ENCODE assay signal across 12 cellular contexts in genomic region chr11:65897020-65897471, GRCh38. TPM values are rescaled to one million over a fixed set of nuclear protein-coding genes. Genes with fewer than 3 reads are reported as not detected.
DNase-seq lines count a peak whose midpoint lies in the region; ATAC-seq and TF ChIP-seq lines count a peak whose summit lies in the region.
"Had no signal": no experiment of that assay in that cellular context is flagged by ENCODE, and none has a peak within 500 bp of the region (broad histone marks: within the 10 kb centered on the region; RNA-seq: fewer than 3 reads in every experiment).

No MANE protein-coding gene starts in this region.

- H3K36me3 ChIP-seq in SJSA1: peaks cover 79% of the 10 kb centered on the region
- H3K36me3 ChIP-seq: ovary had no signal

- H3K4me3 ChIP-seq in SJSA1: peak overlapping the region; percentile 6; the same call in 1 of the 2 replicates
- H3K4me3 ChIP-seq: ovary had no signal

- peaks cover under 1% of the 10 kb centered on the region for H3K27me3 Mint-ChIP-seq in activated CD8-positive, alpha-beta T cell treated with anti-CD3 and anti-CD28 coated beads for 36 hours
- H3K27me3 Mint-ChIP-seq in activated CD8-positive, alpha-beta T cell treated with anti-CD3 and anti-CD28 coated beads, Interleukin-2, amount 10 ng/mL, durations not matched to agents 7 days and 5 days (ENCODE audit: low read depth): no peaks in the 10 kb centered on the region

- H3K27me3 ChIP-seq in SJSA1 (replicated peaks): no peaks in the 10 kb centered on the region

- peaks cover 49% of the 10 kb centered on the region for H3K4me1 Mint-ChIP-seq in activated CD8-positive, alpha-beta T cell treated with anti-CD3 and anti-CD28 coated beads for 36 hours (ENCODE audit: low read depth)
- H3K4me1 Mint-ChIP-seq in activated CD8-positive, alpha-beta T cell treated with anti-CD3 and anti-CD28 coated beads, Interleukin-2, amount 10 ng/mL, durations not matched to agents 7 days and 5 days (ENCODE audit: low read depth): peaks cover 74% of the 10 kb centered on the region

- H3K36me3 Mint-ChIP-seq in activated CD8-positive, alpha-beta T cell treated with anti-CD3 and anti-CD28 coated beads for 36 hours (ENCODE audit: low read depth): peaks cover 38% of the 10 kb centered on the region
- H3K36me3 Mint-ChIP-seq in activated CD8-positive, alpha-beta T cell treated with anti-CD3 and anti-CD28 coated beads, Interleukin-2, amount 10 ng/mL, durations not matched to agents 7 days and 5 days (ENCODE audit: low read depth): peaks cover 17% of the 10 kb centered on the region
- H3K36me3 Mint-ChIP-seq: memory B cell had no signal

- POLR2A ChIA-PET in activated CD8-positive, alpha-beta T cell treated with anti-CD3 and anti-CD28 coated beads for 36 hours (lab: Charles Lee): interaction anchor here (0.6 to 28.1 kb wide), 8 partner anchors 7 to 474 kb away, joined by 3 to 560 read pairs (median 6); partner anchors contain the start of genes CCDC85B, CFL1, EFEMP2 and FIBP
- POLR2A ChIA-PET in activated CD8-positive, alpha-beta T cell treated with anti-CD3 and anti-CD28 coated beads, Interleukin-2, amount 10 ng/mL, durations not matched to agents 7 days and 5 days (lab: Charles Lee): interaction anchor here (0.7 to 1.2 kb wide), 4 partner anchors 8 to 35 kb away, joined by 3 to 4 read pairs (median 4); no protein-coding TSS in a partner anchor
- POLR2A ChIA-PET in GM10248 (lab: Yijun Ruan, JAX): no interaction called here

- no peak for TF ChIP-seq CTCF in activated CD8-positive, alpha-beta T cell treated with anti-CD3 and anti-CD28 coated beads for 36 hours (IDR thresholded peaks at IDR 0.05)
- TF ChIP-seq CTCF in GM10248 (IDR thresholded peaks at IDR 0.05; ENCODE audit: control extremely low read depth, extremely low read depth, low read depth, missing control alignments): no peak

- no peak for DNase-seq in activated CD8-positive, alpha-beta T cell treated with anti-CD3 and anti-CD28 coated beads for 36 hours
- DNase-seq in activated CD8-positive, alpha-beta T cell treated with anti-CD3 and anti-CD28 coated beads, Interleukin-2, amount 10 ng/mL, durations not matched to agents 7 days and 5 days: no peak
- no peak for DNase-seq in SJSA1 (ENCODE audit: low read depth in 1 of 2, low spot score in 2 of 2)
- peak; percentile 38 for DNase-seq in iris pigment epithelial cell (ENCODE audit: low read depth)
- no peak for DNase-seq in GM10248 (ENCODE audit: extremely low spot score)
- no peak for DNase-seq in 8988T
- DNase-seq: central memory CD4-positive, alpha-beta T cell; OCI-M1; ovary; stimulated activated CD8-positive, alpha-beta memory T cell treated with anti-CD3 and anti-CD28 coated beads, Interleukin-4, amount 100 ng/mL, for 48 hours had no signal

- no peak for ATAC-seq in activated CD8-positive, alpha-beta T cell treated with anti-CD3 and anti-CD28 coated beads for 36 hours
- no peak for ATAC-seq in activated CD8-positive, alpha-beta T cell treated with anti-CD3 and anti-CD28 coated beads, Interleukin-2, amount 10 ng/mL, durations not matched to agents 7 days and 5 days

- peak overlapping the region; percentile 57 for H3K27ac Mint-ChIP-seq in activated CD8-positive, alpha-beta T cell treated with anti-CD3 and anti-CD28 coated beads for 36 hours
- H3K27ac Mint-ChIP-seq in activated CD8-positive, alpha-beta T cell treated with anti-CD3 and anti-CD28 coated beads, Interleukin-2, amount 10 ng/mL, durations not matched to agents 7 days and 5 days: no peak overlapping the region
- H3K27ac Mint-ChIP-seq: memory B cell had no signal

- H3K27ac ChIP-seq in SJSA1: no peak overlapping the region
- H3K27ac ChIP-seq: ovary had no signal

- H3K9me3 ChIP-seq in SJSA1 (replicated peaks): no peaks in the 10 kb centered on the region
- H3K9me3 ChIP-seq: ovary had no signal

- CTCF ChIA-PET in activated CD8-positive, alpha-beta T cell treated with anti-CD3 and anti-CD28 coated beads for 36 hours (lab: Charles Lee): interaction anchor here (1.2 to 7.1 kb wide), 4 partner anchors 8 to 148 kb away, joined by 3 to 50 read pairs (median 22); partner anchors contain the start of genes CCDC85B and FIBP
- CTCF ChIA-PET in activated CD8-positive, alpha-beta T cell treated with anti-CD3 and anti-CD28 coated beads, Interleukin-2, amount 10 ng/mL, durations not matched to agents 7 days and 5 days (lab: Charles Lee): interaction anchor here (0.8 to 4.2 kb wide), 6 partner anchors 7 to 238 kb away, joined by 3 to 47 read pairs (median 8); partner anchors contain the start of genes CCDC85B, FIBP and MUS81
- CTCF ChIA-PET in GM10248 (lab: Yijun Ruan, JAX): interaction anchor here (1.1 to 14.6 kb wide), 2 partner anchors 15 to 149 kb away, joined by 3 to 199 read pairs; partner anchors contain the start of genes CTSW and FIBP

- intact Hi-C loops in activated CD8-positive, alpha-beta T cell treated with anti-CD3 and anti-CD28 coated beads for 36 hours (cut with micrococcal nuclease): loop anchor here (10.0 kb wide), 1 partner anchor 68 kb away; the partner anchor contains the start of gene SART1

- no peaks in the 10 kb centered on the region for H3K9me3 Mint-ChIP-seq in activated CD8-positive, alpha-beta T cell treated with anti-CD3 and anti-CD28 coated beads for 36 hours
- no peaks in the 10 kb centered on the region for H3K9me3 Mint-ChIP-seq in activated CD8-positive, alpha-beta T cell treated with anti-CD3 and anti-CD28 coated beads, Interleukin-2, amount 10 ng/mL, durations not matched to agents 7 days and 5 days (ENCODE audit: insufficient read depth)
- H3K9me3 Mint-ChIP-seq: memory B cell had no signal

- H3K4me3 Mint-ChIP-seq in activated CD8-positive, alpha-beta T cell treated with anti-CD3 and anti-CD28 coated beads for 36 hours: no peak overlapping the region
- H3K4me3 Mint-ChIP-seq in activated CD8-positive, alpha-beta T cell treated with anti-CD3 and anti-CD28 coated beads, Interleukin-2, amount 10 ng/mL, durations not matched to agents 7 days and 5 days: no peak overlapping the region
- H3K4me3 Mint-ChIP-seq: memory B cell had no signal

- peaks cover 66% of the 10 kb centered on the region for H3K4me1 ChIP-seq in SJSA1 (replicated peaks)

RNA-seq across cellular contexts. Expression of gene FOSL1, which starts 3.1 kb away (rescaled TPM):
- total RNA-seq in activated CD8-positive, alpha-beta T cell treated with anti-CD3 and anti-CD28 coated beads for 36 hours: 10 to 100 TPM in 1 of 2 experiments, 1 to 10 TPM in 1; 9.9 to 10.2 TPM
- total RNA-seq in activated CD8-positive, alpha-beta T cell treated with anti-CD3 and anti-CD28 coated beads, Interleukin-2, amount 10 ng/mL, durations not matched to agents 7 days and 5 days: 1 to 10 TPM; 2.3 to 3.8 TPM
- 72.1 and 97.5 TPM in 2 replicates for total RNA-seq in SJSA1 (2014; rRNA removed; shearing (Covaris generic))
- total RNA-seq: urinary bladder had no signal

RNA-seq across cellular contexts. Expression of gene CCDC85B, which starts 6.6 kb away (rescaled TPM):
- 10 to 100 TPM; 68.8 to 72.4 TPM for total RNA-seq in activated CD8-positive, alpha-beta T cell treated with anti-CD3 and anti-CD28 coated beads for 36 hours
- total RNA-seq in activated CD8-positive, alpha-beta T cell treated with anti-CD3 and anti-CD28 coated beads, Interleukin-2, amount 10 ng/mL, durations not matched to agents 7 days and 5 days: 10 to 100 TPM; 82.6 to 84.0 TPM
- 94.0 and 160 TPM in 2 replicates for total RNA-seq in SJSA1 (2014; rRNA removed; shearing (Covaris generic))

RNA-seq across cellular contexts. Expression of gene FIBP, which starts 8.8 kb away (rescaled TPM):
- total RNA-seq in activated CD8-positive, alpha-beta T cell treated with anti-CD3 and anti-CD28 coated beads for 36 hours: 10 to 100 TPM; 78.8 to 79.9 TPM
- total RNA-seq in activated CD8-positive, alpha-beta T cell treated with anti-CD3 and anti-CD28 coated beads, Interleukin-2, amount 10 ng/mL, durations not matched to agents 7 days and 5 days: 10 to 100 TPM; 80.4 to 89.0 TPM
- 295 and 309 TPM in 2 replicates for total RNA-seq in SJSA1 (2014; rRNA removed; shearing (Covaris generic))

RNA-seq across cellular contexts. Expression of gene CTSW, which starts 17.4 kb away (rescaled TPM):
- 100 to 1,000 TPM; 124 to 126 TPM for total RNA-seq in activated CD8-positive, alpha-beta T cell treated with anti-CD3 and anti-CD28 coated beads for 36 hours
- total RNA-seq in activated CD8-positive, alpha-beta T cell treated with anti-CD3 and anti-CD28 coated beads, Interleukin-2, amount 10 ng/mL, durations not matched to agents 7 days and 5 days: 100 to 1,000 TPM; 381 to 413 TPM
- 1.9 TPM in 1 of 2 replicates, not detected in the other for total RNA-seq in SJSA1 (2014; rRNA removed; shearing (Covaris generic))

RNA-seq across cellular contexts. Expression of gene C11orf68, which starts 21.8 kb away (rescaled TPM):
- 10 to 100 TPM; 26.2 to 26.3 TPM for total RNA-seq in activated CD8-positive, alpha-beta T cell treated with anti-CD3 and anti-CD28 coated beads for 36 hours
- total RNA-seq in activated CD8-positive, alpha-beta T cell treated with anti-CD3 and anti-CD28 coated beads, Interleukin-2, amount 10 ng/mL, durations not matched to agents 7 days and 5 days: 10 to 100 TPM; 28.4 to 28.5 TPM
- total RNA-seq in SJSA1 (2014; rRNA removed; shearing (Covaris generic)): 25.0 and 44.8 TPM in 2 replicates
